Comparison of ENCODE assay signal across 9 cellular contexts in genomic region chr5:73299017-73299630, GRCh38.
DNase-seq lines count a peak whose midpoint lies in the region; ATAC-seq and TF ChIP-seq lines count a peak whose summit lies in the region.
"Had no signal": no experiment of that assay in that cellular context is flagged by ENCODE, and none has a peak within 500 bp of the region (broad histone marks: within the 10 kb centered on the region; RNA-seq: fewer than 3 reads in every experiment).

No MANE protein-coding gene starts in this region.

- ATAC-seq in RWPE2 (ENCODE audit: low read depth) = peak; percentile 82
- ATAC-seq in foreskin keratinocyte = peak; percentile 43
- ATAC-seq in HG03342 (IDR thresholded peaks at IDR 0.05; ENCODE audit: unreplicated experiment) = no peak
- no peak for ATAC-seq in GM19397 (IDR thresholded peaks at IDR 0.05; ENCODE audit: unreplicated experiment)

- peaks cover 9% of the 10 kb centered on the region for H3K9me3 Mint-ChIP-seq in T-helper 1 cell treated with Interleukin-12 subunit alpha and Interleukin-12 subunit beta and Interleukin-4 antibody, amounts not matched to agents 30 μg/mL and 1 μg/mL, for 36 hours
- H3K9me3 Mint-ChIP-seq: CD4-positive, alpha-beta T cell had no signal

- peaks cover 7% of the 10 kb centered on the region for H3K4me1 Mint-ChIP-seq in T-helper 1 cell treated with Interleukin-12 subunit alpha and Interleukin-12 subunit beta and Interleukin-4 antibody, amounts not matched to agents 30 μg/mL and 1 μg/mL, for 36 hours (ENCODE audit: low read depth)

- peak overlapping the region; percentile 19 for H3K4me3 ChIP-seq in RWPE2 (ENCODE audit: severe bottlenecking)
- peak overlapping the region; percentile 63 for H3K4me3 ChIP-seq in skeletal muscle satellite cell (ENCODE audit: low read length)

- peak overlapping the region; percentile 5 for H3K27ac Mint-ChIP-seq in T-helper 1 cell treated with Interleukin-12 subunit alpha and Interleukin-12 subunit beta and Interleukin-4 antibody, amounts not matched to agents 30 μg/mL and 1 μg/mL, for 36 hours
- H3K27ac Mint-ChIP-seq: CD4-positive, alpha-beta T cell had no signal

- no peak for DNase-seq in T-helper 1 cell
- DNase-seq in RWPE2 (ENCODE audit: low spot score) = no peak
- DNase-seq in foreskin keratinocyte = no peak
- DNase-seq in NCI-H524 treated with DMSO at 0.1 percent for 48 hours (lab: John Stamatoyannopoulos, UW) = no peak

- no peak overlapping the region for H3K4me3 Mint-ChIP-seq in T-helper 1 cell treated with Interleukin-12 subunit alpha and Interleukin-12 subunit beta and Interleukin-4 antibody, amounts not matched to agents 30 μg/mL and 1 μg/mL, for 36 hours
- H3K4me3 Mint-ChIP-seq: CD4-positive, alpha-beta T cell had no signal

- peak overlapping the region; percentile 76 for H3K4me2 ChIP-seq in skeletal muscle satellite cell (ENCODE audit: low read length)

- H3K27me3 Mint-ChIP-seq in T-helper 1 cell treated with Interleukin-12 subunit alpha and Interleukin-12 subunit beta and Interleukin-4 antibody, amounts not matched to agents 30 μg/mL and 1 μg/mL, for 36 hours (ENCODE audit: low read depth) = peaks cover 91% of the 10 kb centered on the region

- no peak overlapping the region for H3K27ac ChIP-seq in RWPE2 (ENCODE audit: poor library complexity, severe bottlenecking)
- no peak overlapping the region for H3K27ac ChIP-seq in foreskin keratinocyte

- TF ChIP-seq CTCF in RWPE2 (IDR thresholded peaks at IDR 0.05; ENCODE audit: poor library complexity, severe bottlenecking) (peak; percentile 68), foreskin keratinocyte (conservative IDR thresholded peaks at IDR 0.05) (peak; percentile 46)

- H3K4me1 ChIP-seq in RWPE2 (ENCODE audit: insufficient read depth, poor library complexity, severe bottlenecking) = no peaks in the 10 kb centered on the region
- H3K4me1 ChIP-seq in foreskin keratinocyte = peaks cover 5% of the 10 kb centered on the region
- peaks cover 11% of the 10 kb centered on the region for H3K4me1 ChIP-seq in skeletal muscle satellite cell (ENCODE audit: control insufficient read depth, insufficient read depth, low read length)

- H3K36me3 ChIP-seq in RWPE2 (ENCODE audit: low read depth) (no peaks in the 10 kb centered on the region), skeletal muscle satellite cell (ENCODE audit: insufficient read depth, low read length) (no peaks in the 10 kb centered on the region)

- H3K9ac ChIP-seq in skeletal muscle satellite cell (ENCODE audit: low read depth, low read length) = no peak overlapping the region

- no peaks in the 10 kb centered on the region for H3K9me3 ChIP-seq in RWPE2 (ENCODE audit: severe bottlenecking)
- H3K9me3 ChIP-seq in skeletal muscle satellite cell (replicated peaks; ENCODE audit: low read length) = no peaks in the 10 kb centered on the region

- H3K36me3 Mint-ChIP-seq in T-helper 1 cell treated with Interleukin-12 subunit alpha and Interleukin-12 subunit beta and Interleukin-4 antibody, amounts not matched to agents 30 μg/mL and 1 μg/mL, for 36 hours (ENCODE audit: low read depth) = peaks cover 6% of the 10 kb centered on the region

- H3K27me3 ChIP-seq in RWPE2 (ENCODE audit: insufficient read depth, poor library complexity, severe bottlenecking) (peaks cover 44% of the 10 kb centered on the region), foreskin keratinocyte (peaks cover 77% of the 10 kb centered on the region), skeletal muscle satellite cell (ENCODE audit: control insufficient read depth, insufficient read depth, low read length) (peaks cover 98% of the 10 kb centered on the region)

Comparison
In these comparisons a context has a peak if more than half of its experiments do, and no peak if none do; other contexts are left out.
1. ATAC-seq: peak in RWPE2 (single experiment) and foreskin keratinocyte (single experiment); none in HG03342 (single experiment) and GM19397 (single experiment).